In the genomic region with DNA sequence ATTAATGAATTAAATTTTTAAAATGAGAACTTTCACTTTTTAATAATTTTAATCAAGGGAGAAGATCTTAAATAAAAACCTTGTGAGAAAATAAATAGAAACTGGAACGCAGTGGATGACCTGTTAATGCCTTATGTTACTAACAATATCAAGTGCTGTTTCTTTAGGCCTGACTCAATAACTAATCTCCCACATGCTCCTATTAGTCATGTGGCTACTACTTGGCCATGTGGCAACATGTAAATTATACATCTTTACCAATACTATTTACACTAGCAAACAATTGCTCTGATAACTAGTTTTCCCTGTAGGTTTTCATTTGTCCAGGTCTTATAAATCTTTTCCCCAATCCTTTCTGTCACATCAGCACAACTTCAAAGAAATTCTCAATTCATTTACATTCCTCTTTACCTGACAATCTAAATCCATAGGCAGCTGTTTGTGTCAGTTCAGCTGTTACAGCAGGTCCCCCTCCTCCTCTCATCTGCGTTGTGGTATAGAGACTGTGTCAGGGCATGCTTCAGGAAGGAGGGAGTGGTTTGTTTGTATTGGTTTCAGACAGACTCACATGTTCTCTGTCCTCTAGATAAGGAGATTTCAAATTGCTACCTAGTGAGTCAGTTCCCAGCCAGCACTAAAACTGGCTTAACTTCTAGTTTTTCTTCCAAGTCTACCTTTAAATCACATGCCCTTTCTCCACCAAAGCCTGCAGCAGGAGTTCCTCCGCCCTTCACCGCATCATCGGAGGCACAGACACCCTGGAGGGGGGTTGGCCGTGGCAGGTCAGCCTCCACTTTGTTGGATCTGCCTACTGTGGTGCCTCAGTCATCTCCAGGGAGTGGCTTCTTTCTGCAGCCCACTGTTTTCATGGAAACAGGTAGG, we compare ENCODE assay signal across 8 cellular contexts. TPM values are rescaled to one million over a fixed set of nuclear protein-coding genes. Genes with fewer than 3 reads are reported as not detected.
DNase-seq lines count a peak whose midpoint lies in the region; ATAC-seq and TF ChIP-seq lines count a peak whose summit lies in the region.

No MANE protein-coding gene starts in this region.

- WGBS in endodermal cell (ENCODE audit: insufficient coverage in 1 of 2, insufficient read length in 1 of 2), 2 experiments, result 58 to 65% methylated on average over 5 of the region's 6 CpGs

- H3K9me3 ChIP-seq in CD8-positive, alpha-beta memory T cell (ENCODE audit: low read length), result no peaks in the 10 kb centered on the region
- H3K9me3 ChIP-seq in endodermal cell (ENCODE audit: control insufficient read depth, low read length) (no peaks in the 10 kb centered on the region), uterus (no peaks in the 10 kb centered on the region)

- peak in 3 of 5 donors; percentile 8 to 53 (median 37) for DNase-seq in CD8-positive, alpha-beta memory T cell
- DNase-seq in HS-5 (ENCODE audit: low read depth) (peak; percentile 95), SW 1271 (lab: John Stamatoyannopoulos, UW) (peak; percentile 39 to 84), endodermal cell (peak; percentile 74), pulmonary artery endothelial cell (ENCODE audit: low read depth, low spot score) (peak; percentile 67), uterus (no peak), dorsolateral prefrontal cortex (no peak)

- H3K36me3 Mint-ChIP-seq in CD8-positive, alpha-beta memory T cell, result peaks cover 0 to 4% (median 0%) of the 10 kb centered on the region in 3 donors
- no peaks in the 10 kb centered on the region for H3K36me3 Mint-ChIP-seq in endodermal cell (ENCODE audit: low read depth)

- TF ChIP-seq POLR2A in uterus (IDR thresholded peaks at IDR 0.05), result no peak

- H3K4me3 ChIP-seq in CD8-positive, alpha-beta memory T cell (ENCODE audit: low read length), result no peak overlapping the region
- H3K4me3 ChIP-seq in endodermal cell (ENCODE audit: low read length) (peak overlapping the region; percentile 24), uterus (no peak overlapping the region), dorsolateral prefrontal cortex (no peak overlapping the region)

- peaks cover 4 to 21% of the 10 kb centered on the region in 2 donors for H3K27me3 Mint-ChIP-seq in CD8-positive, alpha-beta memory T cell
- peaks cover 23% of the 10 kb centered on the region for H3K27me3 Mint-ChIP-seq in endodermal cell (ENCODE audit: insufficient read depth)

- no peaks in the 10 kb centered on the region for H3K9me3 Mint-ChIP-seq in CD8-positive, alpha-beta memory T cell
- no peaks in the 10 kb centered on the region for H3K9me3 Mint-ChIP-seq in endodermal cell

- no peak overlapping the region for H3K9ac ChIP-seq in endodermal cell (ENCODE audit: extremely low read depth, low read length, poor library complexity, severe bottlenecking)

- H3K4me1 ChIP-seq in CD8-positive, alpha-beta memory T cell (ENCODE audit: insufficient read depth, low read length), result peaks cover 21% of the 10 kb centered on the region
- H3K4me1 ChIP-seq in endodermal cell (ENCODE audit: control insufficient read depth, insufficient read depth, low read length) (peaks cover 6% of the 10 kb centered on the region), uterus (no peaks in the 10 kb centered on the region)

- POLR2A ChIA-PET in CD8-positive, alpha-beta memory T cell (lab: Charles Lee), result no interaction called here

- CTCF ChIA-PET in CD8-positive, alpha-beta memory T cell (lab: Charles Lee), result no interaction called here

- H3K27ac Mint-ChIP-seq in CD8-positive, alpha-beta memory T cell, result peak overlapping the region in 6 of 8 donors; percentile 24 to 86 (median 57)
- H3K27ac Mint-ChIP-seq in endodermal cell, result peak overlapping the region; percentile 68

- TF ChIP-seq CTCF in endodermal cell (conservative IDR thresholded peaks at IDR 0.05), result no peak
- no peak for TF ChIP-seq CTCF in uterus (IDR thresholded peaks at IDR 0.05)
- no peak for TF ChIP-seq CTCF in dorsolateral prefrontal cortex (IDR thresholded peaks at IDR 0.05 in 54 of 56, conservative IDR thresholded peaks at IDR 0.05 in 2 of 56; ENCODE audit: low read depth in 1 of 56, partially characterized antibody in 56 of 56)

- peak; percentile 79 for ATAC-seq in GM19452 (IDR thresholded peaks at IDR 0.05; ENCODE audit: unreplicated experiment)

- peaks cover 20 to 37% (median 28%) of the 10 kb centered on the region in 3 donors for H3K4me1 Mint-ChIP-seq in CD8-positive, alpha-beta memory T cell
- H3K4me1 Mint-ChIP-seq in endodermal cell, result peaks cover 10% of the 10 kb centered on the region

- no peaks in the 10 kb centered on the region for H3K36me3 ChIP-seq in CD8-positive, alpha-beta memory T cell (ENCODE audit: insufficient read depth, low read length)
- H3K36me3 ChIP-seq in endodermal cell (ENCODE audit: control insufficient read depth, insufficient read depth, low read length) (no peaks in the 10 kb centered on the region), uterus (no peaks in the 10 kb centered on the region)

- intact Hi-C loops in uterus (cut with DNase I; ENCODE audit: low total_unique reads), result no loop called here
- intact Hi-C loops in dorsolateral prefrontal cortex (cut with DNase I), result no loop called here

- no peaks in the 10 kb centered on the region for H3K27me3 ChIP-seq in CD8-positive, alpha-beta memory T cell (ENCODE audit: insufficient read depth, low read length, poor library complexity, severe bottlenecking)
- H3K27me3 ChIP-seq in endodermal cell (ENCODE audit: control insufficient read depth, insufficient read depth, low read length, poor library complexity, severe bottlenecking) (no peaks in the 10 kb centered on the region), uterus (no peaks in the 10 kb centered on the region), dorsolateral prefrontal cortex (peaks cover 0 to 6% (median 0%) of the 10 kb centered on the region in 45 donors)

- H3K4me3 Mint-ChIP-seq in CD8-positive, alpha-beta memory T cell, result peak overlapping the region in 4 of 7 donors; percentile 18 to 63 (median 30)
- H3K4me3 Mint-ChIP-seq in endodermal cell, result no peak overlapping the region

- H3K27ac ChIP-seq in CD8-positive, alpha-beta memory T cell (ENCODE audit: low read depth, low read length), result no peak overlapping the region
- H3K27ac ChIP-seq in endodermal cell (ENCODE audit: low read depth, low read length) (peak overlapping the region; percentile 6), uterus (no peak overlapping the region), dorsolateral prefrontal cortex (no peak overlapping the region)

RNA-seq across cellular contexts. Expression of a gene that starts 11.3 kb away (rescaled TPM):
- total RNA-seq in CD8-positive, alpha-beta memory T cell, result 1 to 10 TPM; 2.8 to 3.4 TPM
- polyA plus RNA-seq in CD8-positive, alpha-beta memory T cell, result 0.12 TPM
- 1 to 10 TPM; 5.2 to 6.7 TPM for total RNA-seq in endodermal cell
- polyA plus RNA-seq in endodermal cell (2013, experiment 1 of 2), result 9.5 TPM
- 7.5 TPM for polyA plus RNA-seq in endodermal cell (2013, experiment 2 of 2)
- 5.7 TPM in 2 replicates for total RNA-seq in pulmonary artery endothelial cell
- total RNA-seq in uterus, result 1 to 10 TPM in 2 of 4 donors, under 1 TPM in 2; 0.51 to 4.4 (median 1.5) TPM
- 1 to 10 TPM in 89 of 120 experiments, under 1 TPM in 31; 0.30 to 4.1 (median 1.5) TPM for total RNA-seq in dorsolateral prefrontal cortex

RNA-seq across cellular contexts. Expression of a gene that starts 40.3 kb away (rescaled TPM):
- total RNA-seq in CD8-positive, alpha-beta memory T cell, result not detected
- polyA plus RNA-seq in CD8-positive, alpha-beta memory T cell, result not detected
- total RNA-seq in endodermal cell (not detected), pulmonary artery endothelial cell (not detected in 2 replicates), uterus (not detected), dorsolateral prefrontal cortex (1 to 10 TPM in 4 of 120 experiments, under 1 TPM in 60, not detected in 56; 0.18 to 2.5 (median 0.37) TPM)
- polyA plus RNA-seq in endodermal cell (2013, experiment 1 of 2), result 0.28 TPM
- polyA plus RNA-seq in endodermal cell (2013, experiment 2 of 2), result 0.17 TPM

RNA-seq across cellular contexts. Expression of a gene that starts 58.2 kb away (rescaled TPM):
- 1 to 10 TPM; 4.1 to 4.8 TPM for total RNA-seq in CD8-positive, alpha-beta memory T cell
- polyA plus RNA-seq in CD8-positive, alpha-beta memory T cell, result 17.8 TPM
- total RNA-seq in endodermal cell, result not detected
- not detected for polyA plus RNA-seq in endodermal cell (2013, experiment 1 of 2)
- polyA plus RNA-seq in endodermal cell (2013, experiment 2 of 2), result not detected
- not detected in 2 replicates for total RNA-seq in pulmonary artery endothelial cell
- under 1 TPM in 1 of 4 donors, not detected in 3; 0.14 TPM for total RNA-seq in uterus
- under 1 TPM in 2 of 120 experiments, not detected in 118; 0.14 to 0.17 TPM for total RNA-seq in dorsolateral prefrontal cortex

Comparison
In these comparisons a context has a peak if more than half of its experiments do, and no peak if none do; other contexts are left out.
1. DNase-seq: peak in CD8-positive, alpha-beta memory T cell (3 of 5), HS-5 (single experiment), SW 1271 (2 of 2), endodermal cell (single experiment) and pulmonary artery endothelial cell (single experiment); none in uterus (0 of 2) and dorsolateral prefrontal cortex (0 of 10).